7 cellular contexts compared by ENCODE assay signal in the genomic region with DNA sequence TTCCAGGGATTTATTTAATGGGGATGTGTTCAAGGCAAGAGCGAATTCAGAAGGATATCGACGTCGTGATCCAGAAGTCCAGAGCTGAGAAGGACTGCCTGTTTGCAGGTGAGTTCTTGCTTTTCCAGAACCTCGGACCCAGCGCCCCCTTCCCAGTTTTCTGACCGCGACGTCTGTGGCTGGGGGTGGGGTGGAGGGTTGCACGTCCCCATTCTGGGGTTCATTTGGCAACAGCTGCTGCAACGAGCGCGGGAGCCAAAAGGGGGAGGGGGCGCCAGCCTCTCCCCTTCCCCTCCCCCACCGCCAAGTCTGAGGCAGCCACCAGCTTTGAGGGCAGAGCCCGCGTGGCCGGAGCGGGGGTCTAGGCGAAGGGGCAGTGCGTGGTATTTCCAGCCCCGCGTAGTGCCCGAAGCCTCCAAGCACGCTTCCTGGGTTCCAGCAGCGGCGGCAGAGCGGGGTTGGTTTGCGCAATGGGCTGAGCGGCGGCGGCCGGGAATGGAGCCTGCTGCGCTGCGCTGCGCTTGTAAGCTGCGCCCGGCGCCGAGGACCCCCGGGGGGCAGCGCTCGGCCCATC. TPM values are rescaled to one million over a fixed set of nuclear protein-coding genes. Genes with fewer than 3 reads are reported as not detected.
DNase-seq lines count a peak whose midpoint lies in the region; ATAC-seq and TF ChIP-seq lines count a peak whose summit lies in the region.

No MANE protein-coding gene starts in this region.

- peak; percentile 27 for ATAC-seq in GM18499 (IDR thresholded peaks at IDR 0.05; ENCODE audit: insufficient read depth, unreplicated experiment)

- H3K9ac ChIP-seq in mucosa of stomach (ENCODE audit: low read length) = peak overlapping the region; percentile 99

- TF ChIP-seq CTCF in WERI-Rb-1 (IDR thresholded peaks at IDR 0.05; ENCODE audit: low read depth, low read length) = no peak

- H3K27ac ChIP-seq in WERI-Rb-1 (peak overlapping the region; percentile 51; the same call in 1 of the 2 replicates), epithelial cell of prostate (peak overlapping the region; percentile 87), thymus (ENCODE audit: low read depth) (peak overlapping the region; percentile 99)

- no peaks in the 10 kb centered on the region for H3K9me3 ChIP-seq in WERI-Rb-1 (ENCODE audit: severe bottlenecking)
- no peaks in the 10 kb centered on the region for H3K9me3 ChIP-seq in mucosa of stomach (ENCODE audit: control insufficient read depth, low read length)
- H3K9me3 ChIP-seq in thymus (ENCODE audit: control insufficient read depth) = no peaks in the 10 kb centered on the region

- DNase-seq in H4 (ENCODE audit: low spot score) (peak; percentile 3), LHCN-M2 (ENCODE audit: low read depth) (peak; percentile 38), WERI-Rb-1 (peak; percentile 37), epithelial cell of prostate (ENCODE audit: low read depth, low spot score) (no peak)

- H3K4me3 ChIP-seq in WERI-Rb-1 (ENCODE audit: low read depth, low read length) (peak overlapping the region; percentile 70), mucosa of stomach (ENCODE audit: low read length) (peak overlapping the region; percentile 90), thymus (ENCODE audit: low read length) (peak overlapping the region; percentile 57)

- H3K4me1 ChIP-seq in mucosa of stomach (ENCODE audit: control insufficient read depth, insufficient read depth, low read length) (peaks cover 23% of the 10 kb centered on the region), thymus (ENCODE audit: control insufficient read depth, insufficient read depth, low read length) (no peaks in the 10 kb centered on the region)

- under 1% methylated on average over 43 of the region's 43 CpGs for WGBS in thymus

- no peaks in the 10 kb centered on the region for H3K36me3 ChIP-seq in WERI-Rb-1
- H3K36me3 ChIP-seq in mucosa of stomach (ENCODE audit: control insufficient read depth, insufficient read depth, low read length) = no peaks in the 10 kb centered on the region
- no peaks in the 10 kb centered on the region for H3K36me3 ChIP-seq in thymus (ENCODE audit: control insufficient read depth, insufficient read depth)

- H3K27me3 ChIP-seq in WERI-Rb-1 (ENCODE audit: insufficient read depth, low read depth, severe bottlenecking) (peaks cover 9% of the 10 kb centered on the region), mucosa of stomach (ENCODE audit: control insufficient read depth, insufficient read depth, low read length) (no peaks in the 10 kb centered on the region), thymus (ENCODE audit: control insufficient read depth, insufficient read depth) (no peaks in the 10 kb centered on the region)

RNA-seq across cellular contexts. Expression of a gene that starts 0.7 kb away (rescaled TPM):
- 5.7 and 12.8 TPM in 2 replicates for total RNA-seq in H4 (2014; rRNA removed; shearing (Covaris generic))
- total RNA-seq in LHCN-M2 (2014; rRNA removed) = 6.3 and 8.1 TPM in 2 replicates
- 7.9 TPM for polyA plus RNA-seq in LHCN-M2 (2012)
- polyA plus RNA-seq in thymus = 29.0 TPM
